22 cellular contexts compared by ENCODE assay signal in the genomic region with DNA sequence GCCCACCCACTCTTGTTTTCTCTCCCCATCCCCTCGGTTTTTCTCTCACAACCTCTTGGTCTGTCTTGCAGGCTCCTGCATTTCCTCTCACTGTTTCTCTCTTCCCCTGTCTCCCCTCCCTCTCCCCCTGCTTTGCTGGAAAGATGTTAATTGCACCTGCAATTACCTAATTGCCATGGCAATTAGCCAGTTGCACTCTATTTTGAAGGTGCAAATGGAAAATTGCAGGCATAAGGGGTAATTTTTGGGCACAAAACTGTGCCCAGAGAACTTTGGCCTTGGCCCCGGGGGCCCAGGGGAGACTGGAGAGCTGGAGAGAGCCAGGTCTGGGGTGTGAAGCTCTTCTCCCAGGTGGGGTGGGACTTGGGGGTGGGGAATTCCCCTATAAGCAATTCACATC.
"Had no signal": no experiment of that assay in that cellular context is flagged by ENCODE, and none has a peak within 500 bp of the region (broad histone marks: within the 10 kb centered on the region; RNA-seq: fewer than 3 reads in every experiment).

No MANE protein-coding gene starts in this region.

- H3K36me3 ChIP-seq: adrenal gland, ovary, right lobe of liver, stomach had no signal

- H3K4me1 ChIP-seq: right lobe of liver had no signal

- H3K4me3 Mint-ChIP-seq: activated T-cell treated with anti-CD3 and anti-CD28 coated beads, Interleukin-2, amount 50 U/mL, for 72 hours; memory B cell; type B pancreatic cell had no signal

- H3K9me3 ChIP-seq: adrenal gland, mucosa of descending colon, ovary, right lobe of liver, stomach had no signal

- H3K36me3 Mint-ChIP-seq: activated naive CD4-positive, alpha-beta T cell treated with anti-CD3 and anti-CD28 coated beads, Interleukin-2, amount 50 U/mL, for 72 hours; memory B cell; naive B cell; type B pancreatic cell had no signal

- DNase-seq: activated CD4-positive, alpha-beta T cell treated with anti-CD3 and anti-CD28 coated beads, Interleukin-2, amount 50 U/mL, for 1 hour; activated effector memory CD4-positive, alpha-beta T cell treated with anti-CD3 and anti-CD28 coated beads, Interleukin-2, amount 50 U/mL, for 16 hours; activated T-cell treated with anti-CD3 and anti-CD28 coated beads, Interleukin-2, amount 50 U/mL, for 72 hours; cerebellar nuclear complex; cortex of kidney; effector CD4-positive, alpha-beta T cell; left ventricle myocardium superior; naive B cell; right lobe of liver; small intestine; stimulated activated CD4-positive, alpha-beta T cell treated with anti-CD3 and anti-CD28 coated beads, Interleukin-4, amount 100 ng/mL, for 1 hour; stomach; T1000 had no signal

- H3K27ac Mint-ChIP-seq: activated naive CD4-positive, alpha-beta T cell treated with anti-CD3 and anti-CD28 coated beads, Interleukin-2, amount 50 U/mL, for 72 hours; activated T-cell treated with anti-CD3 and anti-CD28 coated beads, Interleukin-2, amount 50 U/mL, for 72 hours; type B pancreatic cell had no signal

- ATAC-seq: activated naive CD4-positive, alpha-beta T cell treated with anti-CD3 and anti-CD28 coated beads, Interleukin-2, amount 50 U/mL, for 72 hours; activated T-cell treated with anti-CD3 and anti-CD28 coated beads, Interleukin-2, amount 50 U/mL, for 72 hours; left ventricle myocardium superior; mucosa of descending colon; right lobe of liver had no signal

- FAIRE-seq: astrocyte, bronchial epithelial cell, frontal cortex, small intestine had no signal

- H3K9me3 Mint-ChIP-seq: activated naive CD4-positive, alpha-beta T cell treated with anti-CD3 and anti-CD28 coated beads, Interleukin-2, amount 50 U/mL, for 72 hours; activated T-cell treated with anti-CD3 and anti-CD28 coated beads, Interleukin-2, amount 50 U/mL, for 72 hours; memory B cell; type B pancreatic cell had no signal

- H3K4me3 ChIP-seq: adrenal gland, mucosa of descending colon, ovary, right lobe of liver, stomach had no signal

- H3K27me3 ChIP-seq: adrenal gland, ovary, right lobe of liver, stomach had no signal

- H3K27me3 Mint-ChIP-seq: memory B cell had no signal

- H3K27ac ChIP-seq: adrenal gland, ovary, right lobe of liver, stomach had no signal
